Comparison of ENCODE assay signal across 1 cellular context in genomic region chr9:134135343-134136116, GRCh38.
TF ChIP-seq lines count a peak whose summit lies in the region.

Gene WDR5 (plus strand): TSS chr9:134136082. CDS start chr9:134139878, 3,796 bp downstream.

TF ChIP-seq in HepG2, 621 proteins besides CTCF, POLR2A, EP300 and RAD21 (continued from another document and continues in another):
- TF ChIP-seq PRDM15 (CRISPR knock-in tag; IDR thresholded peaks at IDR 0.05) (no peak), ZNF260 (CRISPR knock-in tag; IDR thresholded peaks at IDR 0.05; ENCODE audit: borderline replicate concordance, low read depth) (no peak), ZFP62 (CRISPR knock-in tag; IDR thresholded peaks at IDR 0.05) (no peak), HNRNPUL1 (IDR thresholded peaks at IDR 0.05; ENCODE audit: low read depth, low read length) (no peak), GMEB1 (CRISPR knock-in tag; IDR thresholded peaks at IDR 0.05; ENCODE audit: borderline replicate concordance) (no peak; the same call in 1 of the 2 replicates), ZNF703 (CRISPR knock-in tag; IDR thresholded peaks at IDR 0.05; ENCODE audit: borderline replicate concordance) (no peak), ELF4 (CRISPR knock-in tag; IDR thresholded peaks at IDR 0.05; ENCODE audit: borderline replicate concordance) (no peak), MAX (IDR thresholded peaks at IDR 0.05) (peak; percentile 48), ZNF609 (CRISPR knock-in tag; IDR thresholded peaks at IDR 0.05; ENCODE audit: borderline replicate concordance) (no peak), REXO4 (CRISPR knock-in tag; IDR thresholded peaks at IDR 0.05; ENCODE audit: borderline replicate concordance) (no peak), MXI1 (IDR thresholded peaks at IDR 0.05; ENCODE audit: borderline replicate concordance, low read depth, low read length) (no peak; the same call in 2 of the 3 replicates), ZBTB20 (CRISPR knock-in tag; IDR thresholded peaks at IDR 0.05; ENCODE audit: borderline replicate concordance, low read depth) (peak; percentile 60; the same call in 1 of the 2 replicates), GMEB2 (CRISPR knock-in tag; IDR thresholded peaks at IDR 0.05; ENCODE audit: low read depth) (no peak), THAP9 (CRISPR knock-in tag; IDR thresholded peaks at IDR 0.05; ENCODE audit: borderline replicate concordance) (peak; percentile 68; the same call in 1 of the 2 replicates), MAZ (IDR thresholded peaks at IDR 0.05; ENCODE audit: borderline replicate concordance, low read depth, low read length) (no peak; the same call in 1 of the 2 replicates), MAZ (CRISPR knock-in tag; IDR thresholded peaks at IDR 0.05; ENCODE audit: low read depth) (no peak), KMT2A (CRISPR knock-in tag; IDR thresholded peaks at IDR 0.05) (no peak), CBX5 (CRISPR knock-in tag; IDR thresholded peaks at IDR 0.05; ENCODE audit: borderline replicate concordance) (no peak), SATB2 (CRISPR knock-in tag; IDR thresholded peaks at IDR 0.05) (no peak), ZEB1 (IDR thresholded peaks at IDR 0.05; ENCODE audit: insufficient replicate concordance, low read depth) (no peak), NR2F1 (CRISPR knock-in tag; IDR thresholded peaks at IDR 0.05) (no peak), SMYD3 (CRISPR knock-in tag; IDR thresholded peaks at IDR 0.05) (no peak; the same call in 1 of the 2 replicates), ZNF20 (CRISPR knock-in tag; IDR thresholded peaks at IDR 0.05) (no peak), ZBTB1 (CRISPR knock-in tag; IDR thresholded peaks at IDR 0.05; ENCODE audit: borderline replicate concordance) (no peak), GTF2F1 (IDR thresholded peaks at IDR 0.05; ENCODE audit: low read length) (no peak), SP140L (CRISPR knock-in tag; IDR thresholded peaks at IDR 0.05; ENCODE audit: borderline replicate concordance) (no peak), NPAS2 (CRISPR knock-in tag; IDR thresholded peaks at IDR 0.05; ENCODE audit: borderline replicate concordance) (no peak), ZNF710 (CRISPR knock-in tag; IDR thresholded peaks at IDR 0.05; ENCODE audit: borderline replicate concordance) (0 out of 2 replicates have a peak, but pooled peaks have one; percentile 55), E2F2 (CRISPR knock-in tag; IDR thresholded peaks at IDR 0.05; ENCODE audit: borderline replicate concordance) (no peak), HDAC1 (CRISPR knock-in tag; IDR thresholded peaks at IDR 0.05) (no peak), TGIF2 (CRISPR knock-in tag; IDR thresholded peaks at IDR 0.05) (peak; percentile 22), XRCC5 (optimal IDR thresholded peaks at IDR 0.05; ENCODE audit: low read length) (peak; percentile 61), ZNF546 (CRISPR knock-in tag; conservative IDR thresholded peaks at IDR 0.05) (peak; percentile 85; the same call in 1 of the 2 replicates), TBX2 (CRISPR knock-in tag; IDR thresholded peaks at IDR 0.05; ENCODE audit: borderline replicate concordance) (peak; percentile 39; the same call in 1 of the 2 replicates), BHLHE40 (IDR thresholded peaks at IDR 0.05; ENCODE audit: low read length) (peak; percentile 47), PITX1 (CRISPR knock-in tag; IDR thresholded peaks at IDR 0.05) (peak; percentile 65; the same call in 1 of the 2 replicates), HNF4A (CRISPR knock-in tag; IDR thresholded peaks at IDR 0.05) (no peak), ZNF512 (CRISPR knock-in tag; IDR thresholded peaks at IDR 0.05) (no peak), ESRRA (CRISPR knock-in tag; IDR thresholded peaks at IDR 0.05; ENCODE audit: low read depth) (no peak), SRY (CRISPR knock-in tag; IDR thresholded peaks at IDR 0.05) (0 out of 2 replicates have a peak, but pooled peaks have one; percentile 45), SIN3B (IDR thresholded peaks at IDR 0.05; ENCODE audit: low read length) (no peak), ZNF256 (CRISPR knock-in tag; conservative IDR thresholded peaks at IDR 0.05) (no peak)
